Comparison of ENCODE assay signal across 21 cellular contexts in genomic region chr2:132774189-132774588, GRCh38.
DNase-seq lines count a peak whose midpoint lies in the region; ATAC-seq, FAIRE-seq and TF ChIP-seq lines count a peak whose summit lies in the region.
"Had no signal": no experiment of that assay in that cellular context is flagged by ENCODE, and none has a peak within 500 bp of the region (broad histone marks: within the 10 kb centered on the region; RNA-seq: fewer than 3 reads in every experiment).

No MANE protein-coding gene starts in this region.

- H4K20me1 ChIP-seq in IMR-90 (ENCODE audit: insufficient read depth, low read length) (no peaks in the 10 kb centered on the region), astrocyte (ENCODE audit: insufficient read depth, low read length) (no peaks in the 10 kb centered on the region), hepatocyte (ENCODE audit: insufficient read depth, poor library complexity, severe bottlenecking) (no peaks in the 10 kb centered on the region)

- no peak overlapping the region for H3K4me2 ChIP-seq in IMR-90 (ENCODE audit: low read depth, low read length)
- H3K4me2 ChIP-seq in astrocyte (ENCODE audit: low read length), result no peak overlapping the region
- peak overlapping the region; percentile 34 for H3K4me2 ChIP-seq in hepatocyte

- no peaks in the 10 kb centered on the region for H3K27me3 ChIP-seq in IMR-90 (ENCODE audit: control insufficient read depth, insufficient read depth, low read length)
- H3K27me3 ChIP-seq in astrocyte (ENCODE audit: insufficient read depth, low read length), result no peaks in the 10 kb centered on the region
- H3K27me3 ChIP-seq in hepatocyte, result no peaks in the 10 kb centered on the region
- no peaks in the 10 kb centered on the region for H3K27me3 ChIP-seq in A673 (replicated peaks; ENCODE audit: insufficient read depth, low read depth, low read length, poor library complexity)
- H3K27me3 ChIP-seq: BE2C had no signal

- no peak overlapping the region for H4K91ac ChIP-seq in IMR-90 (ENCODE audit: insufficient read depth, low read depth, low read length)

- in situ Hi-C loops in IMR-90 (cut with MboI; ENCODE audit: low sequenced_read_pairs), result no loop called here

- no peak overlapping the region for H3K4ac ChIP-seq in IMR-90 (ENCODE audit: low read depth, low read length)

- no peak overlapping the region for H2BK15ac ChIP-seq in IMR-90 (ENCODE audit: low read depth, low read length)

- intact Hi-C loops in IMR-90 (cut with micrococcal nuclease), result no loop called here
- intact Hi-C loops in A673 (cut with micrococcal nuclease; ENCODE audit: unreplicated experiment), result no loop called here

- H3K9me3 Mint-ChIP-seq in astrocyte (ENCODE audit: unreplicated experiment), result no peaks in the 10 kb centered on the region
- H3K9me3 Mint-ChIP-seq in stimulated activated naive CD8-positive, alpha-beta T cell treated with anti-CD3 and anti-CD28 coated beads, Interleukin-15, amount 100 ng/mL, for 72 hours, result no peaks in the 10 kb centered on the region

- no peaks in the 10 kb centered on the region; the same call in 1 of the 2 replicates for H3K4me1 ChIP-seq in IMR-90 (ENCODE audit: control insufficient read depth, insufficient read depth, low read length)
- H3K4me1 ChIP-seq in astrocyte (ENCODE audit: insufficient read depth, low read length), result no peaks in the 10 kb centered on the region
- peaks cover 16% of the 10 kb centered on the region for H3K4me1 ChIP-seq in hepatocyte (ENCODE audit: insufficient read depth)
- no peaks in the 10 kb centered on the region for H3K4me1 ChIP-seq in A673 (ENCODE audit: insufficient read depth, low read length, poor library complexity, severe bottlenecking)
- H3K4me1 ChIP-seq: BE2C had no signal

- no peaks in the 10 kb centered on the region for H3K36me3 Mint-ChIP-seq in astrocyte (ENCODE audit: low read depth, unreplicated experiment)
- H3K36me3 Mint-ChIP-seq: CD4-positive, alpha-beta memory T cell had no signal

- H3K27ac ChIP-seq in IMR-90 (ENCODE audit: insufficient read depth, low read length) (no peak overlapping the region), astrocyte (ENCODE audit: low read depth, low read length) (no peak overlapping the region), hepatocyte (no peak overlapping the region), A673 (ENCODE audit: low read depth, low read length, poor library complexity, severe bottlenecking) (no peak overlapping the region)
- H3K27ac ChIP-seq: C4-2B, GM23248, HL-60 had no signal

- no peak overlapping the region for H3K27ac Mint-ChIP-seq in astrocyte (ENCODE audit: unreplicated experiment)
- no peak overlapping the region for H3K27ac Mint-ChIP-seq in stimulated activated naive CD8-positive, alpha-beta T cell treated with anti-CD3 and anti-CD28 coated beads, Interleukin-15, amount 100 ng/mL, for 72 hours
- H3K27ac Mint-ChIP-seq: CD4-positive, alpha-beta memory T cell had no signal

- no peaks in the 10 kb centered on the region for H3K79me1 ChIP-seq in IMR-90 (ENCODE audit: low read depth in 1 of 2, low read length in 2 of 2)

- H3K9me3 ChIP-seq in IMR-90 (ENCODE audit: control insufficient read depth, insufficient read depth, low read length) (no peaks in the 10 kb centered on the region), astrocyte (ENCODE audit: insufficient read depth, low read depth, low read length) (no peaks in the 10 kb centered on the region), hepatocyte (ENCODE audit: low read depth) (no peaks in the 10 kb centered on the region), A673 (ENCODE audit: low read depth, low read length, poor library complexity, severe bottlenecking) (no peaks in the 10 kb centered on the region)
- H3K9me3 ChIP-seq: BE2C had no signal

- ATAC-seq in IMR-90 (ENCODE audit: low read depth) (no peak), HG03196 (IDR thresholded peaks at IDR 0.05; ENCODE audit: unreplicated experiment) (no peak)
- ATAC-seq in stimulated activated naive CD8-positive, alpha-beta T cell treated with anti-CD3 and anti-CD28 coated beads, Interleukin-15, amount 100 ng/mL, for 72 hours, result no peak
- ATAC-seq: HCT116 had no signal

- H3K36me3 ChIP-seq in IMR-90 (ENCODE audit: control insufficient read depth, insufficient read depth, low read length), result peaks cover 18% of the 10 kb centered on the region
- H3K36me3 ChIP-seq in astrocyte (ENCODE audit: insufficient read depth, low read length), result no peaks in the 10 kb centered on the region
- H3K36me3 ChIP-seq in hepatocyte (replicated peaks; ENCODE audit: insufficient read depth, low read depth), result no peaks in the 10 kb centered on the region
- peaks cover 9% of the 10 kb centered on the region for H3K36me3 ChIP-seq in A673 (ENCODE audit: insufficient read depth, low read length, poor library complexity, severe bottlenecking)
- H3K36me3 ChIP-seq: BE2C had no signal

- peaks cover 11% of the 10 kb centered on the region for H3K4me1 Mint-ChIP-seq in astrocyte (ENCODE audit: low read depth, unreplicated experiment)
- H3K4me1 Mint-ChIP-seq in stimulated activated naive CD8-positive, alpha-beta T cell treated with anti-CD3 and anti-CD28 coated beads, Interleukin-15, amount 100 ng/mL, for 72 hours, result no peaks in the 10 kb centered on the region
- H3K4me1 Mint-ChIP-seq: CD4-positive, alpha-beta memory T cell had no signal

- FAIRE-seq in astrocyte (lab: Jason Lieb, UNC), result no peak
- FAIRE-seq: D721Med, G401.6, GM12892, GM19239, H54 had no signal

- H3K9ac ChIP-seq in IMR-90 (ENCODE audit: low read depth, low read length), result no peak overlapping the region
- no peak overlapping the region for H3K9ac ChIP-seq in astrocyte (ENCODE audit: low read length)
- H3K9ac ChIP-seq: GM23248 had no signal

- no CpG with 5 or more reads among the region's 2 CpGs for WGBS in IMR-90 (ENCODE audit: extremely low coverage in 2 of 2, insufficient read length in 1 of 2), 2 experiments
- WGBS in hepatocyte (ENCODE audit: low lambda C conversion rate, missing lambda C conversion rate), result 67% methylated on average over 2 of the region's 2 CpGs

- no TSS peak for BruUV-seq in IMR-90 (replicated peaks; lab: Mats Ljungman, UMichigan)
- BruUV-seq in A673 (replicated peaks; lab: Mats Ljungman, UMichigan), result no TSS peak

- H3K4me3 Mint-ChIP-seq in astrocyte (ENCODE audit: unreplicated experiment), result no peak overlapping the region
- H3K4me3 Mint-ChIP-seq in stimulated activated naive CD8-positive, alpha-beta T cell treated with anti-CD3 and anti-CD28 coated beads, Interleukin-15, amount 100 ng/mL, for 72 hours, result no peak overlapping the region
- H3K4me3 Mint-ChIP-seq: CD4-positive, alpha-beta memory T cell had no signal

- H2BK5ac ChIP-seq in IMR-90 (ENCODE audit: low read depth, low read length, poor library complexity, severe bottlenecking), result no peak overlapping the region

- no peak overlapping the region for H4K8ac ChIP-seq in IMR-90 (ENCODE audit: low read depth in 2 of 2, low read length in 2 of 2)

- CTCF ChIA-PET in IMR-90 (lab: Yijun Ruan, JAX) (no interaction called here), A673 (lab: Charles Lee) (no interaction called here)

- TF ChIP-seq CTCF in IMR-90 (conservative IDR thresholded peaks at IDR 0.05; ENCODE audit: low read depth, low read length) (no peak), astrocyte (IDR thresholded peaks at IDR 0.05; ENCODE audit: insufficient read depth, low read depth, low read length) (no peak), hepatocyte (IDR thresholded peaks at IDR 0.05; ENCODE audit: poor library complexity) (no peak), A673 (conservative IDR thresholded peaks at IDR 0.05; ENCODE audit: low read depth, low read length) (no peak)

- no peak overlapping the region for H3K18ac ChIP-seq in IMR-90 (ENCODE audit: low read depth, low read length)

- no peak overlapping the region for H3K4me3 ChIP-seq in IMR-90 (ENCODE audit: insufficient read depth, low read depth, low read length)
- no peak overlapping the region for H3K4me3 ChIP-seq in astrocyte (ENCODE audit: insufficient read depth, low read depth, low read length)
- no peak overlapping the region for H3K4me3 ChIP-seq in hepatocyte
- no peak overlapping the region for H3K4me3 ChIP-seq in A673 (ENCODE audit: low read depth, low read length, poor library complexity, severe bottlenecking)
- H3K4me3 ChIP-seq: GM23248 had no signal

- no peaks in the 10 kb centered on the region for H3K9me2 ChIP-seq in hepatocyte (replicated peaks; ENCODE audit: insufficient read depth)

- no peaks in the 10 kb centered on the region for H3K27me3 Mint-ChIP-seq in astrocyte (ENCODE audit: low read depth, unreplicated experiment)
- H3K27me3 Mint-ChIP-seq in stimulated activated naive CD8-positive, alpha-beta T cell treated with anti-CD3 and anti-CD28 coated beads, Interleukin-15, amount 100 ng/mL, for 72 hours, result no peaks in the 10 kb centered on the region
- H3K27me3 Mint-ChIP-seq: CD4-positive, alpha-beta memory T cell had no signal

- H2BK120ac ChIP-seq in IMR-90 (ENCODE audit: low read depth, low read length), result no peak overlapping the region

- POLR2A ChIA-PET in IMR-90 (lab: Charles Lee; ENCODE audit: unreplicated experiment), result no interaction called here
- POLR2A ChIA-PET in A673 (lab: Charles Lee; ENCODE audit: low non-redundant PET), result no interaction called here

- H3K14ac ChIP-seq in IMR-90 (replicated peaks; ENCODE audit: low read depth, low read length), result no peak overlapping the region

- H4K5ac ChIP-seq in IMR-90 (ENCODE audit: low read depth, low read length), result no peak overlapping the region

- H2AFZ ChIP-seq in IMR-90 (replicated peaks; ENCODE audit: low read length, poor library complexity) (no peak overlapping the region), astrocyte (ENCODE audit: low read depth, low read length) (no peak overlapping the region), hepatocyte (no peak overlapping the region)
- H2AFZ ChIP-seq: GM23248 had no signal

- H2AK9ac ChIP-seq in IMR-90 (replicated peaks; ENCODE audit: low read depth, low read length, poor library complexity), result no peak overlapping the region

- TF ChIP-seq RAD21 in IMR-90 (IDR thresholded peaks at IDR 0.05; ENCODE audit: low read length), result no peak

- no peak overlapping the region for H2BK20ac ChIP-seq in IMR-90 (ENCODE audit: low read depth, low read length)

- no peak overlapping the region for H3K56ac ChIP-seq in IMR-90 (ENCODE audit: extremely low read depth, insufficient read depth, low read length)

- no peak for TF ChIP-seq POLR2A in IMR-90 (IDR thresholded peaks at IDR 0.05; ENCODE audit: low read depth, low read length)

- no peaks in the 10 kb centered on the region for H3K9me1 ChIP-seq in IMR-90 (ENCODE audit: insufficient read depth, low read length)

- DNase-seq in IMR-90, result peak; percentile 37
- DNase-seq in astrocyte (ENCODE audit: low read depth), result peak; percentile 61
- no peak for DNase-seq in hepatocyte (ENCODE audit: low spot score)
- DNase-seq in renal cortical epithelial cell (ENCODE audit: low read depth), result peak; percentile 31
- no peak for DNase-seq in stimulated activated naive CD8-positive, alpha-beta T cell treated with anti-CD3 and anti-CD28 coated beads, Interleukin-15, amount 100 ng/mL, for 72 hours
- DNase-seq in A673 (ENCODE audit: low spot score), result no peak
- DNase-seq: BE2C; CD4-positive, alpha-beta memory T cell; DMS153; DMS79 treated with DMSO at 0.1 percent for 48 hours; EL; GM23248 had no signal

- no peak overlapping the region for H3K23ac ChIP-seq in IMR-90 (ENCODE audit: low read depth, low read length)

- dilution Hi-C loops in IMR-90 (cut with HindIII; ENCODE audit: low sequenced_read_pairs, unreplicated experiment), result no loop called here

- H3K79me2 ChIP-seq in astrocyte (ENCODE audit: insufficient read depth, low read length) (no peaks in the 10 kb centered on the region), hepatocyte (no peaks in the 10 kb centered on the region)

- H2AK5ac ChIP-seq in IMR-90 (ENCODE audit: low read depth, low read length), result no peak overlapping the region

Comparison
In these comparisons a context has a peak if more than half of its experiments do, and no peak if none do; other contexts are left out.
1. DNase-seq: peak in IMR-90 (single experiment), astrocyte (single experiment) and renal cortical epithelial cell (single experiment); none in hepatocyte (single experiment), stimulated activated naive CD8-positive, alpha-beta T cell treated with anti-CD3 and anti-CD28 coated beads, Interleukin-15, amount 100 ng/mL, for 72 hours (0 of 2) and A673 (single experiment).